ENCODE assay signal across 17 cellular contexts in the genomic region with DNA sequence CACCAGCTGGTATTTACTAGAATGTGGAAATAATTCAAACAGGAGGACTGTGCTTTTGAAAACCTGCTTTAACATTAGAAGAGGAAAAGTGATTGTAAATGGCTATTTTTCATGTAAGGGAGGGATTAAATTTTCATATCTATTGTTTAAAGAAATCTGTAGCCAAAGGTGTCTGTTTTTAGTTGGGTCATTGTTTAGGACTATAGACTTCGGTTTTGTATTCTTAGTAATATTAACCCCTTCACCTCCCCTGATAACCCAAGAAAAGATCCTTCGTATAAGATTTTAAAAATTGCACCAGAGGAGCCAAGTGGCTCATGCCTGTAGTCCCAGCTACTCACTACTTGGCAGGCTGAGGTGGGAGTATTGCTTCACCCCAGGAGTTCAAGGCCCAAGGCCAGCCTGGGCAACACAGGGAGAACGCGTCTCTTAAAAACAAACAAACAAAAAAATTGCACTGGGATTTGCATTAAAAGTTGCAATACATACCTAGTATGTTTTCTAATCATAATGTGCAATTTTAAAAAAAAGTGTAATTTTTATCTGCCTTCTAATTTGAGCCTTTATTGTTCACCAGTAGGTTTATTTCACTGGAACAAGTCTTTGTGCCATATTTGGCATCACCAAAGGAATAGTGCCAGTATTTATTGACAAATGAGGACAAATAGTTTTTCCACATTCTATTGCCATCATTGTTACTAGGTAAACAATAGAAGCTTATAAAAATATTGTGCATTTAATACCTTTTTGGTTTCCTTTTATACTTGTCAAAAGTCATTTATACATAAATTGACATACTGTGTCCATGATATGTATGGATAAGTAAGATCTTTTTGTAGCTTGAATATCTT. TPM values are rescaled to one million over a fixed set of nuclear protein-coding genes. Genes with fewer than 3 reads are reported as not detected.
DNase-seq lines count a peak whose midpoint lies in the region; ATAC-seq, FAIRE-seq and TF ChIP-seq lines count a peak whose summit lies in the region.
"Had no signal": no experiment of that assay in that cellular context is flagged by ENCODE, and none has a peak within 500 bp of the region (broad histone marks: within the 10 kb centered on the region; RNA-seq: fewer than 3 reads in every experiment).

No MANE protein-coding gene starts in this region.

- H3K9ac ChIP-seq in IMR-90 (ENCODE audit: low read depth, low read length) (no peak overlapping the region), subcutaneous abdominal adipose tissue (ENCODE audit: low read length in 5 of 5) (no peak overlapping the region)
- H3K9ac ChIP-seq: parathyroid adenoma had no signal

- no peak overlapping the region; the same call in 1 of the 2 replicates for H2BK20ac ChIP-seq in IMR-90 (ENCODE audit: low read depth, low read length)

- peaks cover 9 to 62% of the 10 kb centered on the region in 2 experiments for H3K79me1 ChIP-seq in IMR-90 (ENCODE audit: low read depth in 1 of 2, low read length in 2 of 2)

- peaks cover 53% of the 10 kb centered on the region for H4K20me1 ChIP-seq in IMR-90 (ENCODE audit: insufficient read depth, low read length)

- H3K4me3 ChIP-seq in IMR-90 (ENCODE audit: insufficient read depth, low read depth, low read length) (no peak overlapping the region), bronchial epithelial cell (ENCODE audit: low read depth, low read length) (no peak overlapping the region), right cardiac atrium (ENCODE audit: low read length) (no peak overlapping the region), subcutaneous abdominal adipose tissue (ENCODE audit: low read depth in 1 of 5, low read length in 5 of 5) (no peak overlapping the region)
- H3K4me3 ChIP-seq: SJSA1 had no signal

- no peak overlapping the region for H3K4me2 ChIP-seq in IMR-90 (ENCODE audit: low read depth, low read length)

- ATAC-seq in IMR-90 (ENCODE audit: low read depth) (no peak), right cardiac atrium (peak; percentile 75 to 83), GM19328 (IDR thresholded peaks at IDR 0.05; ENCODE audit: unreplicated experiment) (no peak)
- ATAC-seq: activated CD8-positive, alpha-beta T cell treated with anti-CD3 and anti-CD28 coated beads, Interleukin-2, amount 10 ng/mL, durations not matched to agents 7 days and 5 days; effector memory CD8-positive, alpha-beta T cell had no signal

- no peak overlapping the region for H3K23ac ChIP-seq in IMR-90 (ENCODE audit: low read depth, low read length)

- no CpG with 5 or more reads among the region's 4 CpGs for WGBS in IMR-90 (ENCODE audit: extremely low coverage in 2 of 2, insufficient read length in 1 of 2), 2 experiments
- 42% methylated on average over 4 of the region's 4 CpGs for WGBS in right cardiac atrium

- H2AK5ac ChIP-seq in IMR-90 (ENCODE audit: low read depth, low read length), result no peak overlapping the region

- no peak overlapping the region for H4K91ac ChIP-seq in IMR-90 (ENCODE audit: insufficient read depth, low read depth, low read length)

- BruUV-seq in IMR-90 (replicated peaks; lab: Mats Ljungman, UMichigan), result no TSS peak

- no peak for TF ChIP-seq CTCF in IMR-90 (conservative IDR thresholded peaks at IDR 0.05; ENCODE audit: low read depth, low read length)
- no peak for TF ChIP-seq CTCF in bronchial epithelial cell (IDR thresholded peaks at IDR 0.05; ENCODE audit: insufficient read depth, low read length, severe bottlenecking)

- no peak overlapping the region for H3K4ac ChIP-seq in IMR-90 (ENCODE audit: low read depth, low read length)

- no peak overlapping the region for H2BK120ac ChIP-seq in IMR-90 (ENCODE audit: low read depth, low read length)

- H4K8ac ChIP-seq in IMR-90 (ENCODE audit: low read depth in 2 of 2, low read length in 2 of 2), result no peak overlapping the region

- H3K18ac ChIP-seq in IMR-90 (ENCODE audit: low read depth, low read length), result no peak overlapping the region; the same call in 1 of the 2 replicates

- dilution Hi-C loops in IMR-90 (cut with HindIII; ENCODE audit: low sequenced_read_pairs, unreplicated experiment), result no loop called here

- TF ChIP-seq RAD21 in IMR-90 (IDR thresholded peaks at IDR 0.05; ENCODE audit: low read length), result no peak

- no peak overlapping the region for H2AK9ac ChIP-seq in IMR-90 (replicated peaks; ENCODE audit: low read depth, low read length, poor library complexity)

- H4K5ac ChIP-seq in IMR-90 (ENCODE audit: low read depth, low read length), result no peak overlapping the region

- DNase-seq in IMR-90, result peak; percentile 11
- DNase-seq in bronchial epithelial cell (ENCODE audit: low read depth), result peak; percentile 25
- peak in 2 of 3 donors; percentile 49 to 79 for DNase-seq in right cardiac atrium
- no peak for DNase-seq in NCI-H187 treated with DMSO at 0.1 percent for 48 hours (lab: John Stamatoyannopoulos, UW)
- DNase-seq in DMS153 (lab: John Stamatoyannopoulos, UW), result no peak
- DNase-seq: activated CD8-positive, alpha-beta T cell treated with anti-CD3 and anti-CD28 coated beads, Interleukin-2, amount 10 ng/mL, durations not matched to agents 7 days and 5 days; CD4-positive, CD25-positive, alpha-beta regulatory T cell; effector memory CD8-positive, alpha-beta T cell; EL; glutamatergic neuron; NCI-H1092 had no signal

- H2BK5ac ChIP-seq in IMR-90 (ENCODE audit: low read depth, low read length, poor library complexity, severe bottlenecking), result no peak overlapping the region

- H3K27me3 ChIP-seq in IMR-90 (ENCODE audit: control insufficient read depth, insufficient read depth, low read length), result no peaks in the 10 kb centered on the region
- H3K27me3 ChIP-seq in bronchial epithelial cell (ENCODE audit: control insufficient read depth, insufficient read depth, low read length), result no peaks in the 10 kb centered on the region
- no peaks in the 10 kb centered on the region for H3K27me3 ChIP-seq in right cardiac atrium (ENCODE audit: control insufficient read depth, insufficient read depth)
- H3K27me3 ChIP-seq in subcutaneous abdominal adipose tissue (ENCODE audit: control insufficient read depth in 5 of 5, insufficient read depth in 4 of 5, low read length in 5 of 5), result no peaks in the 10 kb centered on the region
- H3K27me3 ChIP-seq: SJSA1 had no signal

- no peak overlapping the region for H2BK15ac ChIP-seq in IMR-90 (ENCODE audit: low read depth, low read length)

- no peak overlapping the region for H3K14ac ChIP-seq in IMR-90 (replicated peaks; ENCODE audit: low read depth, low read length)

- H3K4me1 ChIP-seq in IMR-90 (ENCODE audit: control insufficient read depth, insufficient read depth, low read length) (peaks cover 27% of the 10 kb centered on the region), right cardiac atrium (ENCODE audit: control insufficient read depth, insufficient read depth, low read length) (peaks cover 4% of the 10 kb centered on the region), subcutaneous abdominal adipose tissue (ENCODE audit: control insufficient read depth in 5 of 5, insufficient read depth in 5 of 5, low read length in 5 of 5) (peaks cover 2 to 47% (median 41%) of the 10 kb centered on the region in 5 donors)
- H3K4me1 ChIP-seq: parathyroid adenoma had no signal

- H3K27ac ChIP-seq in IMR-90 (ENCODE audit: insufficient read depth, low read length) (no peak overlapping the region), right cardiac atrium (ENCODE audit: low read length) (no peak overlapping the region), subcutaneous abdominal adipose tissue (ENCODE audit: low read depth, low read length) (peak overlapping the region; percentile 47)
- H3K27ac ChIP-seq: parathyroid adenoma had no signal

- no peak overlapping the region for H2AFZ ChIP-seq in IMR-90 (replicated peaks; ENCODE audit: low read length, poor library complexity)
- H2AFZ ChIP-seq: parathyroid adenoma had no signal

- CTCF ChIA-PET in IMR-90 (lab: Yijun Ruan, JAX), result no interaction called here

- H3K36me3 ChIP-seq in IMR-90 (ENCODE audit: control insufficient read depth, insufficient read depth, low read length) (no peaks in the 10 kb centered on the region), bronchial epithelial cell (ENCODE audit: control insufficient read depth, insufficient read depth, low read length) (no peaks in the 10 kb centered on the region), subcutaneous abdominal adipose tissue (ENCODE audit: control insufficient read depth in 5 of 5, insufficient read depth in 5 of 5, low read length in 5 of 5) (no peaks in the 10 kb centered on the region)
- H3K36me3 ChIP-seq: SJSA1 had no signal

- H3K9me1 ChIP-seq in IMR-90 (ENCODE audit: insufficient read depth, low read length), result peaks cover 7% of the 10 kb centered on the region

- FAIRE-seq in bronchial epithelial cell (lab: Jason Lieb, UNC), result no peak
- FAIRE-seq: GM12891, keratinocyte had no signal

- peaks cover 3% of the 10 kb centered on the region for H3K9me3 ChIP-seq in IMR-90 (ENCODE audit: control insufficient read depth, insufficient read depth, low read length)
- H3K9me3 ChIP-seq in right cardiac atrium (ENCODE audit: control insufficient read depth, low read length), result no peaks in the 10 kb centered on the region
- no peaks in the 10 kb centered on the region for H3K9me3 ChIP-seq in subcutaneous abdominal adipose tissue (ENCODE audit: control insufficient read depth in 5 of 5, low read length in 5 of 5)
- H3K9me3 ChIP-seq: SJSA1 had no signal

- in situ Hi-C loops in IMR-90 (cut with MboI; ENCODE audit: low sequenced_read_pairs), result no loop called here

- no peak for TF ChIP-seq POLR2A in IMR-90 (IDR thresholded peaks at IDR 0.05; ENCODE audit: low read depth, low read length)

- H3K56ac ChIP-seq in IMR-90 (ENCODE audit: extremely low read depth, insufficient read depth, low read length), result no peak overlapping the region

- POLR2A ChIA-PET in IMR-90 (lab: Charles Lee; ENCODE audit: unreplicated experiment), result no interaction called here

- intact Hi-C loops in IMR-90 (cut with micrococcal nuclease), result no loop called here
- intact Hi-C loops in right cardiac atrium (cut with DNase I), result no loop called here

TF ChIP-seq in IMR-90, 13 proteins besides CTCF, POLR2A, EP300 and RAD21:
- TF ChIP-seq RFX5 (IDR thresholded peaks at IDR 0.05; ENCODE audit: low read depth, low read length) (no peak), CEBPB (IDR thresholded peaks at IDR 0.05; ENCODE audit: low read depth, low read length) (peak; percentile 63)
TF ChIP-seq in IMR-90: peak in this region for 1.

RNA-seq across cellular contexts. Expression of gene MTMR3, which starts 34.3 kb away (rescaled TPM):
- 26.1 and 29.4 TPM in 2 replicates for total RNA-seq in IMR-90 (2012; rRNA removed)
- 21.3 and 22.3 TPM in 2 replicates for polyA plus RNA-seq in IMR-90 (2012; rRNA removed)
- polyA plus RNA-seq in IMR-90 (2012; cell fraction: cytosol; rRNA removed), result 8.9 and 9.6 TPM in 2 replicates
- polyA plus RNA-seq in IMR-90 (2012; cell fraction: nucleus; rRNA removed; ENCODE audit: low replicate concordance), result 79.3 and 99.6 TPM in 2 replicates
- total RNA-seq in bronchial epithelial cell, result 30.3 and 32.3 TPM in 2 replicates
- total RNA-seq in right cardiac atrium, result 10 to 100 TPM; 30.3 to 38.0 (median 33.6) TPM
- 9.5 TPM for polyA plus RNA-seq in right cardiac atrium

Comparison
In these comparisons a context has a peak if more than half of its experiments do, and no peak if none do; other contexts are left out.
1. ATAC-seq: peak in right cardiac atrium (2 of 2); none in IMR-90 (single experiment) and GM19328 (single experiment).
2. DNase-seq: peak in IMR-90 (single experiment), bronchial epithelial cell (single experiment) and right cardiac atrium (2 of 3); none in NCI-H187 treated with DMSO at 0.1 percent for 48 hours (single experiment) and DMS153 (single experiment).